3 cellular contexts compared by ENCODE assay signal in the genomic region with DNA sequence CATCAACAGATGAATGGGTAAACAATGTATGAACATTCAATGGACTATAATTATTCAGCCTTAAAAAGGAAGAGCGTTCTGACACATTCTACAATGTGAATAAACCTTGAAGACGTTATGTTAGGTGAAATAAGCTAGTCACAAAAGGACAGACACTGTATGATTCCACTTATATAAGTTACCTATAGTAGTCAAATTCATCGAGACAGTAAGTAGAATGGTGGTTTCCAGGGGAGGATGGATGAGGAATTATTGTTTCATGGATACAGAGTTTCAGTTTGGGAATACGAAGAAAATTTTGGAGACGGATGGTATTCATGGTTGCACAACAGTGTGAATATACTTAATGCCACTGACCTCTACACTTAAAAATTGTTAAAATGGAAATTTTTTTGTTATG.
"Had no signal": no experiment of that assay in that cellular context is flagged by ENCODE, and none has a peak within 500 bp of the region (broad histone marks: within the 10 kb centered on the region; RNA-seq: fewer than 3 reads in every experiment).

No MANE protein-coding gene starts in this region.

- DNase-seq: GDM1, GF-D8 had no signal

- H3K4me3 ChIP-seq: GM12878 had no signal
